ENCODE assay signal across 1 cellular context in the genomic region with DNA sequence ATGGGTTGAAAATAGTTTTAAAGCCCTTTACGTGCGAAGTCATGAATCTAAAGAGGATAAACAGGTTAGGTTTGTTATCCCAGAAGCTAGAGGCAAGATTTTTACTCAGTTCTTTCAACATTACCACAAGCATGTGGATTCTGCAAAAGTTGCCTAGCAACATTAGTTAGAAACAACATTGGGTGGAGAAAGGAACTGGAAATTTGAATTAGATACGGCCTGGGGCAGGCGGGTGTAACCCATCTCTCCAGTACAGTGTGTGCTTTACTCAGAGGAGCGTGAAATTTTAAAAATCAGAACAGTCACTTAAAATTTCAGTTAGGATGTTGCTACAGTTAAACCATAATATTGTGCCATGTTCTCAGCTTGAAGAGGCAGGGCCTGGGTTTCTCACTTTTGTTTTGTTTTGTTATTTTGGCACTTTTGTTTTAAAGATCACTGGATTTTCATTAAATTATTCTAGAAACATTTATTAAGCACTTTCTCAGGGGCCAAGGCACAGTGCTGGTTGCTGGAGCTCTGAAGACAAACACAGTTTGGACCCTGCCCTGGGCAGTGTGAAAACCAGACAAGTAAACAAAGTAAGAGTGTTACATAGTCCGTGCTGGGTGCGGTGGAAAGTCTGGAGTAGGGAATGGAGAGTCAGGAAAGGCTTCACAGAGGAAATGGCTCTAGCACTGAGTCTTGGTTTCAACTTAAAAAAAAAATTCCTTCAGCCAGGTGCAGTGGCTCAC.
TF ChIP-seq lines count a peak whose summit lies in the region.

No MANE protein-coding gene starts in this region.

TF ChIP-seq in K562, 482 proteins besides CTCF, POLR2A, EP300 and RAD21 (continued from another document and continues in another):
- TF ChIP-seq, protein P1, sequence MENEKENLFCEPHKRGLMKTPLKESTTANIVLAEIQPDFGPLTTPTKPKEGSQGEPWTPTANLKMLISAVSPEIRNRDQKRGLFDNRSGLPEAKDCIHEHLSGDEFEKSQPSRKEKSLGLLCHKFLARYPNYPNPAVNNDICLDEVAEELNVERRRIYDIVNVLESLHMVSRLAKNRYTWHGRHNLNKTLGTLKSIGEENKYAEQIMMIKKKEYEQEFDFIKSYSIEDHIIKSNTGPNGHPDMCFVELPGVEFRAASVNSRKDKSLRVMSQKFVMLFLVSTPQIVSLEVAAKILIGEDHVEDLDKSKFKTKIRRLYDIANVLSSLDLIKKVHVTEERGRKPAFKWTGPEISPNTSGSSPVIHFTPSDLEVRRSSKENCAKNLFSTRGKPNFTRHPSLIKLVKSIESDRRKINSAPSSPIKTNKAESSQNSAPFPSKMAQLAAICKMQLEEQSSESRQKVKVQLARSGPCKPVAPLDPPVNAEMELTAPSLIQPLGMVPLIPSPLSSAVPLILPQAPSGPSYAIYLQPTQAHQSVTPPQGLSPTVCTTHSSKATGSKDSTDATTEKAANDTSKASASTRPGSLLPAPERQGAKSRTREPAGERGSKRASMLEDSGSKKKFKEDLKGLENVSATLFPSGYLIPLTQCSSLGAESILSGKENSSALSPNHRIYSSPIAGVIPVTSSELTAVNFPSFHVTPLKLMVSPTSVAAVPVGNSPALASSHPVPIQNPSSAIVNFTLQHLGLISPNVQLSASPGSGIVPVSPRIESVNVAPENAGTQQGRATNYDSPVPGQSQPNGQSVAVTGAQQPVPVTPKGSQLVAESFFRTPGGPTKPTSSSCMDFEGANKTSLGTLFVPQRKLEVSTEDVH (IDR thresholded peaks at IDR 0.05; ENCODE audit: low read depth, partially characterized antibody), result no peak
- TF ChIP-seq KLF6 (CRISPR knock-in tag; IDR thresholded peaks at IDR 0.05; ENCODE audit: borderline replicate concordance) (no peak), RBM15 (IDR thresholded peaks at IDR 0.05; ENCODE audit: insufficient read depth, low read length) (no peak), ZNF407 (IDR thresholded peaks at IDR 0.05; ENCODE audit: low read depth) (no peak), SAFB (IDR thresholded peaks at IDR 0.05; ENCODE audit: borderline replicate concordance, low read depth, low read length) (no peak), POLR2B (IDR thresholded peaks at IDR 0.05; ENCODE audit: low read depth, partially characterized antibody) (no peak), HDGF (IDR thresholded peaks at IDR 0.05) (no peak), BCOR (IDR thresholded peaks at IDR 0.05) (no peak), BRD4 (IDR thresholded peaks at IDR 0.05) (no peak), BMI1 (IDR thresholded peaks at IDR 0.05; ENCODE audit: low read length) (no peak), ZKSCAN3 (CRISPR knock-in tag; IDR thresholded peaks at IDR 0.05) (no peak), HCFC1 (IDR thresholded peaks at IDR 0.05; ENCODE audit: low read depth, low read length) (no peak), SREBF1 (IDR thresholded peaks at IDR 0.05; ENCODE audit: borderline replicate concordance, low read depth, low read length) (no peak), PTRF (tag; IDR thresholded peaks at IDR 0.05) (no peak), YY1 (IDR thresholded peaks at IDR 0.05; ENCODE audit: borderline replicate concordance in 1 of 3, control insufficient read depth in 1 of 3, extremely low read depth in 1 of 3, insufficient read depth in 3 of 3, insufficient read length in 1 of 3, insufficient replicate concordance in 2 of 3, low read depth in 1 of 3, low read length in 2 of 3) (peak in 1 of 3 experiments; percentile 40), DACH1 (IDR thresholded peaks at IDR 0.05; ENCODE audit: partially characterized antibody) (no peak), ZNF586 (CRISPR knock-in tag; conservative IDR thresholded peaks at IDR 0.05) (no peak), ZBTB43 (CRISPR knock-in tag; IDR thresholded peaks at IDR 0.05) (no peak), CREM (IDR thresholded peaks at IDR 0.05; ENCODE audit: low read depth) (no peak), KLF16 (IDR thresholded peaks at IDR 0.05) (no peak), TAF7 (tag; IDR thresholded peaks at IDR 0.05) (no peak), YBX1 (IDR thresholded peaks at IDR 0.05) (no peak), RBM17 (IDR thresholded peaks at IDR 0.05; ENCODE audit: borderline replicate concordance, low read depth, low read length) (no peak), GTF2A2 (tag; IDR thresholded peaks at IDR 0.05) (no peak), DIDO1 (tag; IDR thresholded peaks at IDR 0.05; ENCODE audit: low read depth) (no peak)
- TF ChIP-seq, protein P2, sequence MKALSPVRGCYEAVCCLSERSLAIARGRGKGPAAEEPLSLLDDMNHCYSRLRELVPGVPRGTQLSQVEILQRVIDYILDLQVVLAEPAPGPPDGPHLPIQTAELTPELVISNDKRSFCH (CRISPR knock-in tag; IDR thresholded peaks at IDR 0.05), result no peak
- TF ChIP-seq, protein P2 (tag; IDR thresholded peaks at IDR 0.05), result no peak
- TF ChIP-seq, protein P3, sequence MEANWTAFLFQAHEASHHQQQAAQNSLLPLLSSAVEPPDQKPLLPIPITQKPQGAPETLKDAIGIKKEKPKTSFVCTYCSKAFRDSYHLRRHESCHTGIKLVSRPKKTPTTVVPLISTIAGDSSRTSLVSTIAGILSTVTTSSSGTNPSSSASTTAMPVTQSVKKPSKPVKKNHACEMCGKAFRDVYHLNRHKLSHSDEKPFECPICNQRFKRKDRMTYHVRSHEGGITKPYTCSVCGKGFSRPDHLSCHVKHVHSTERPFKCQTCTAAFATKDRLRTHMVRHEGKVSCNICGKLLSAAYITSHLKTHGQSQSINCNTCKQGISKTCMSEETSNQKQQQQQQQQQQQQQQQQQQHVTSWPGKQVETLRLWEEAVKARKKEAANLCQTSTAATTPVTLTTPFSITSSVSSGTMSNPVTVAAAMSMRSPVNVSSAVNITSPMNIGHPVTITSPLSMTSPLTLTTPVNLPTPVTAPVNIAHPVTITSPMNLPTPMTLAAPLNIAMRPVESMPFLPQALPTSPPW (CRISPR knock-in tag; IDR thresholded peaks at IDR 0.05), result no peak
- TF ChIP-seq, protein P4, sequence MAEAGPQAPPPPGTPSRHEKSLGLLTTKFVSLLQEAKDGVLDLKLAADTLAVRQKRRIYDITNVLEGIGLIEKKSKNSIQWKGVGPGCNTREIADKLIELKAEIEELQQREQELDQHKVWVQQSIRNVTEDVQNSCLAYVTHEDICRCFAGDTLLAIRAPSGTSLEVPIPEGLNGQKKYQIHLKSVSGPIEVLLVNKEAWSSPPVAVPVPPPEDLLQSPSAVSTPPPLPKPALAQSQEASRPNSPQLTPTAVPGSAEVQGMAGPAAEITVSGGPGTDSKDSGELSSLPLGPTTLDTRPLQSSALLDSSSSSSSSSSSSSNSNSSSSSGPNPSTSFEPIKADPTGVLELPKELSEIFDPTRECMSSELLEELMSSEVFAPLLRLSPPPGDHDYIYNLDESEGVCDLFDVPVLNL (CRISPR knock-in tag; IDR thresholded peaks at IDR 0.05; ENCODE audit: low read depth), result no peak
- TF ChIP-seq, protein P5, sequence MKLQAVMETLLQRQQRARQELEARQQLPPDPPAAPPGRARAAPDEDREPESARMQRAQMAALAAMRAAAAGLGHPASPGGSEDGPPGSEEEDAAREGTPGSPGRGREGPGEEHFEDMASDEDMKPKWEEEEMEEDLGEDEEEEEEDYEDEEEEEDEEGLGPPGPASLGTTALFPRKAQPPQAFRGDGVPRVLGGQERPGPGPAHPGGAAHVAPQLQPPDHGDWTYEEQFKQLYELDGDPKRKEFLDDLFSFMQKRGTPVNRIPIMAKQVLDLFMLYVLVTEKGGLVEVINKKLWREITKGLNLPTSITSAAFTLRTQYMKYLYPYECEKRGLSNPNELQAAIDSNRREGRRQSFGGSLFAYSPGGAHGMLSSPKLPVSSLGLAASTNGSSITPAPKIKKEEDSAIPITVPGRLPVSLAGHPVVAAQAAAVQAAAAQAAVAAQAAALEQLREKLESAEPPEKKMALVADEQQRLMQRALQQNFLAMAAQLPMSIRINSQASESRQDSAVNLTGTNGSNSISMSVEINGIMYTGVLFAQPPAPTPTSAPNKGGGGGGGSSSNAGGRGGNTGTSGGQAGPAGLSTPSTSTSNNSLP (IDR thresholded peaks at IDR 0.05; ENCODE audit: borderline replicate concordance, low read depth, low read length), result no peak
- TF ChIP-seq, protein P6, sequence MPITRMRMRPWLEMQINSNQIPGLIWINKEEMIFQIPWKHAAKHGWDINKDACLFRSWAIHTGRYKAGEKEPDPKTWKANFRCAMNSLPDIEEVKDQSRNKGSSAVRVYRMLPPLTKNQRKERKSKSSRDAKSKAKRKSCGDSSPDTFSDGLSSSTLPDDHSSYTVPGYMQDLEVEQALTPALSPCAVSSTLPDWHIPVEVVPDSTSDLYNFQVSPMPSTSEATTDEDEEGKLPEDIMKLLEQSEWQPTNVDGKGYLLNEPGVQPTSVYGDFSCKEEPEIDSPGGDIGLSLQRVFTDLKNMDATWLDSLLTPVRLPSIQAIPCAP (CRISPR knock-in tag; IDR thresholded peaks at IDR 0.05; ENCODE audit: borderline replicate concordance), result no peak
- TF ChIP-seq, protein P7, sequence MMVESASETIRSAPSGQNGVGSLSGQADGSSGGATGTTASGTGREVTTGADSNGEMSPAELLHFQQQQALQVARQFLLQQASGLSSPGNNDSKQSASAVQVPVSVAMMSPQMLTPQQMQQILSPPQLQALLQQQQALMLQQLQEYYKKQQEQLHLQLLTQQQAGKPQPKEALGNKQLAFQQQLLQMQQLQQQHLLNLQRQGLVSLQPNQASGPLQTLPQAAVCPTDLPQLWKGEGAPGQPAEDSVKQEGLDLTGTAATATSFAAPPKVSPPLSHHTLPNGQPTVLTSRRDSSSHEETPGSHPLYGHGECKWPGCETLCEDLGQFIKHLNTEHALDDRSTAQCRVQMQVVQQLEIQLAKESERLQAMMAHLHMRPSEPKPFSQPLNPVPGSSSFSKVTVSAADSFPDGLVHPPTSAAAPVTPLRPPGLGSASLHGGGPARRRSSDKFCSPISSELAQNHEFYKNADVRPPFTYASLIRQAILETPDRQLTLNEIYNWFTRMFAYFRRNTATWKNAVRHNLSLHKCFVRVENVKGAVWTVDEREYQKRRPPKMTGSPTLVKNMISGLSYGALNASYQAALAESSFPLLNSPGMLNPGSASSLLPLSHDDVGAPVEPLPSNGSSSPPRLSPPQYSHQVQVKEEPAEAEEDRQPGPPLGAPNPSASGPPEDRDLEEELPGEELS (CRISPR knock-in tag; IDR thresholded peaks at IDR 0.05; ENCODE audit: borderline replicate concordance), result no peak
- TF ChIP-seq, protein P8, sequence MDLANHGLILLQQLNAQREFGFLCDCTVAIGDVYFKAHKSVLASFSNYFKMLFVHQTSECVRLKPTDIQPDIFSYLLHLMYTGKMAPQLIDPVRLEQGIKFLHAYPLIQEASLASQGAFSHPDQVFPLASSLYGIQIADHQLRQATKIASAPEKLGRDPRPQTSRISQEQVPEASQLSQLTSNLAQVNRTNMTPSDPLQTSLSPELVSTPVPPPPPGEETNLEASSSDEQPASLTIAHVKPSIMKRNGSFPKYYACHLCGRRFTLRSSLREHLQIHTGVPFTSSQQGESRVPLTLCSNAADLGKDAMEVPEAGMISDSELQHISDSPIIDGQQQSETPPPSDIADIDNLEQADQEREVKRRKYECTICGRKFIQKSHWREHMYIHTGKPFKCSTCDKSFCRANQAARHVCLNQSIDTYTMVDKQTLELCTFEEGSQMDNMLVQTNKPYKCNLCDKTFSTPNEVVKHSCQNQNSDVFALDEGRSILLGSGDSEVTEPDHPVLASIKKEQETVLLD (IDR thresholded peaks at IDR 0.05), result no peak
